Comparison of ENCODE assay signal across 17 cellular contexts in genomic region chr13:37175996-37176395, GRCh38.
DNase-seq lines count a peak whose midpoint lies in the region; ATAC-seq and TF ChIP-seq lines count a peak whose summit lies in the region.
"Had no signal": no experiment of that assay in that cellular context is flagged by ENCODE, and none has a peak within 500 bp of the region (broad histone marks: within the 10 kb centered on the region; RNA-seq: fewer than 3 reads in every experiment).

No MANE protein-coding gene starts in this region.

- POLR2A ChIA-PET in BJ (lab: Charles Lee) = no interaction called here

- peaks cover 25% of the 10 kb centered on the region for H3K4me1 ChIP-seq in osteoblast (ENCODE audit: insufficient read depth, low read length)
- H3K4me1 ChIP-seq: neural progenitor cell had no signal

- H3K27me3 ChIP-seq in BJ (ENCODE audit: control insufficient read depth, insufficient read depth, low read length) = no peaks in the 10 kb centered on the region
- H3K27me3 ChIP-seq in osteoblast (ENCODE audit: insufficient read depth, low read length) = no peaks in the 10 kb centered on the region
- H3K27me3 ChIP-seq: neural progenitor cell had no signal

- CTCF ChIA-PET in BJ (lab: Yijun Ruan, JAX) = interaction anchor here (0.6 kb wide), 1 partner anchor 40 kb away, joined by 3 read pairs; no protein-coding TSS in a partner anchor

- peak overlapping the region; percentile 5 for H2AFZ ChIP-seq in osteoblast (ENCODE audit: low read length)
- H2AFZ ChIP-seq: neural progenitor cell had no signal

- TF ChIP-seq CTCF in BJ (IDR thresholded peaks at IDR 0.05; ENCODE audit: insufficient read depth, low read depth, low read length) (no peak), fibroblast of villous mesenchyme (IDR thresholded peaks at IDR 0.05; ENCODE audit: insufficient read depth, low read depth, low read length) (no peak), osteoblast (IDR thresholded peaks at IDR 0.05; ENCODE audit: extremely low read depth, low read depth, low read length) (no peak)

- peak; percentile 85 for DNase-seq in BJ (ENCODE audit: low read depth)
- DNase-seq in SK-N-MC (ENCODE audit: low read depth, low spot score) = peak; percentile 90
- peak; percentile 98 for DNase-seq in fibroblast of villous mesenchyme (ENCODE audit: low read depth)
- DNase-seq in osteoblast (ENCODE audit: insufficient read length, low spot score, missing footprints) = no peak
- DNase-seq in RKO (ENCODE audit: low spot score) = no peak
- DNase-seq: activated T-cell treated with anti-CD3 and anti-CD28 coated beads for 4 hours; amygdala; CD4-positive, alpha-beta memory T cell; NCI-H1105 treated with DMSO at 0.1 percent for 48 hours; NCI-H524 treated with DMSO at 0.1 percent for 48 hours; stimulated activated CD4-positive, alpha-beta T cell treated with anti-CD3 and anti-CD28 coated beads, Interleukin-2, amount 100 ng/mL, for 24 hours; stimulated activated naive CD4-positive, alpha-beta T cell treated with Interleukin-2 at 50 U/mL for 16 hours had no signal

- H3K79me2 ChIP-seq in osteoblast (ENCODE audit: insufficient read depth, low read length) = no peaks in the 10 kb centered on the region

- H3K27ac ChIP-seq in SK-N-MC (peak overlapping the region; percentile 84), osteoblast (ENCODE audit: low read depth, low read length) (peak overlapping the region; percentile 62)
- H3K27ac ChIP-seq: neural progenitor cell had no signal

- no peak overlapping the region for H3K4me3 ChIP-seq in BJ (ENCODE audit: low read depth, low read length)
- peak overlapping the region; percentile 58 for H3K4me3 ChIP-seq in SK-N-MC
- no peak overlapping the region for H3K4me3 ChIP-seq in fibroblast of villous mesenchyme (ENCODE audit: low read depth, low read length)
- no peak overlapping the region for H3K4me3 ChIP-seq in osteoblast (ENCODE audit: insufficient read depth, low read length)
- H3K4me3 ChIP-seq: neural progenitor cell had no signal

- ATAC-seq in HG03342 (IDR thresholded peaks at IDR 0.05; ENCODE audit: unreplicated experiment) (no peak), HG02970 (IDR thresholded peaks at IDR 0.05; ENCODE audit: low FRiP score, unreplicated experiment) (no peak), GM18909 (IDR thresholded peaks at IDR 0.05; ENCODE audit: poor library complexity, unreplicated experiment) (no peak)
- ATAC-seq: WTC11 had no signal

- H4K20me1 ChIP-seq in osteoblast (ENCODE audit: insufficient read depth, low read length) = no peaks in the 10 kb centered on the region

- H3K9me3 ChIP-seq in SK-N-MC (ENCODE audit: low read depth, low read length) (no peaks in the 10 kb centered on the region), osteoblast (ENCODE audit: low read depth, low read length) (no peaks in the 10 kb centered on the region)

- no peaks in the 10 kb centered on the region for H3K36me3 ChIP-seq in BJ (ENCODE audit: control insufficient read depth, insufficient read depth, low read length)
- H3K36me3 ChIP-seq in SK-N-MC (ENCODE audit: insufficient read depth, low read length) = no peaks in the 10 kb centered on the region
- no peaks in the 10 kb centered on the region for H3K36me3 ChIP-seq in osteoblast (ENCODE audit: insufficient read depth, low read length)
- H3K36me3 ChIP-seq: neural progenitor cell had no signal

- H3K9ac ChIP-seq in SK-N-MC (ENCODE audit: insufficient read length) = no peak overlapping the region
- H3K9ac ChIP-seq: neural progenitor cell had no signal

- H3K4me2 ChIP-seq in osteoblast (ENCODE audit: insufficient read depth, low read length) = peak overlapping the region; percentile 3
- H3K4me2 ChIP-seq: neural progenitor cell had no signal

Comparison
In these comparisons a context has a peak if more than half of its experiments do, and no peak if none do; other contexts are left out.
1. DNase-seq: peak in BJ (single experiment), SK-N-MC (single experiment) and fibroblast of villous mesenchyme (single experiment); none in osteoblast (single experiment) and RKO (single experiment).